ENCODE assay signal across 23 cellular contexts in the genomic region with DNA sequence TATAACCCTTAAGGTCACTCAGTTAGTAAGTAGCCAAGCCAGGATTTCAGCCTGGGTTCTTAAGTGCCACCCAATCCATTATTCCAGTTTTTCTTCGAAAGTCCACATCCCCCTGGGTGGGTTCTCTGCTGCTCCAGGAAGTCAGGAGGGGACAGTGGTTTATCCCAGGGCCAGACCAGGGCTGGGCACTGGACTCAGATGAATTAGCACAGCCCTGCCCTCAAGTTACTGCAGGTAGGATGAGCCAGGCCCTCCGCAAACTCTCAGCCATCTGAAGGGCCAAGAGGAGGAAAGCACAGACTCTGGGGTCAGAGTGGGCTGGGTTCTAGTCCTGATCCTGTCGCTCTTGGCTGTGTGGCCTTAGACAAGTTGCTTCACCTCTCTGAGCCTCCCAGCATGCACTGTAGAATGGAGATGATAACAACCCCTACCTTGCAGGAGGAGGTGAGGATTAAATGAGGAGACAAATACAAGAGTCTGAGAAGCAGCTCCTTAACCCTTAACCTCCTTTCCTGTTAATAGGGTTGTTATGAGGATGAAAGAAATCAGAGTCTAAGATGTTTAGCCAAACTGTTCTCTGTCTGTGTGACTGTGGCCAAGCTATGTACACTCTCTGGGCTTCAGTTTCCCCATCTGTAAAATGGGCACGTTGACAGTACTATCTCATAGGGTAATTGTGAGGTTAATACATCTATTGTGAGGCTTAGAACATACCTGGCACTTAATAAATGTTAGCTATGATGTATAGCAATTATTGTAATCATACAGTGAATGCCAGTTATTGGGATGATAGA.
"Had no signal": no experiment of that assay in that cellular context is flagged by ENCODE, and none has a peak within 500 bp of the region (broad histone marks: within the 10 kb centered on the region; RNA-seq: fewer than 3 reads in every experiment).

No MANE protein-coding gene starts in this region.

- H3K4me1 Mint-ChIP-seq: naive thymus-derived CD8-positive, alpha-beta T cell; stimulated activated memory B cell treated with anti-CD40 and anti-IgM and Interleukin-4, amounts not matched to agents 10 μg/mL and 1 μg/mL and 100 μg/mL, for 72 hours had no signal

- ATAC-seq: left lobe of liver; mucosa of descending colon; naive thymus-derived CD8-positive, alpha-beta T cell; right cardiac atrium; stimulated activated memory B cell treated with anti-CD40 and anti-IgM and Interleukin-4, amounts not matched to agents 10 μg/mL and 1 μg/mL and 100 μg/mL, for 72 hours had no signal

- H3K36me3 ChIP-seq: ovary, spleen, tibial artery, upper lobe of left lung, uterus had no signal

- H3K9me3 ChIP-seq: mucosa of descending colon, ovary, spleen, tibial artery, upper lobe of left lung, uterus had no signal

- H3K36me3 Mint-ChIP-seq: naive thymus-derived CD8-positive, alpha-beta T cell; stimulated activated memory B cell treated with anti-CD40 and anti-IgM and Interleukin-4, amounts not matched to agents 10 μg/mL and 1 μg/mL and 100 μg/mL, for 72 hours had no signal

- H3K4me1 ChIP-seq: spleen, uterus had no signal

- H3K27ac Mint-ChIP-seq: naive thymus-derived CD8-positive, alpha-beta T cell; progenitor cell of endocrine pancreas; stimulated activated memory B cell treated with anti-CD40 and anti-IgM and Interleukin-4, amounts not matched to agents 10 μg/mL and 1 μg/mL and 100 μg/mL, for 72 hours; stimulated activated naive CD8-positive, alpha-beta T cell treated with anti-CD3 and anti-CD28 coated beads, Interleukin-15, Interleukin-2, amounts not matched to agents 100 ng/mL and 50 ng/mL, for 24 hours had no signal

- H3K9me3 Mint-ChIP-seq: naive thymus-derived CD8-positive, alpha-beta T cell; stimulated activated memory B cell treated with anti-CD40 and anti-IgM and Interleukin-4, amounts not matched to agents 10 μg/mL and 1 μg/mL and 100 μg/mL, for 72 hours; stimulated activated naive CD8-positive, alpha-beta T cell treated with anti-CD3 and anti-CD28 coated beads, Interleukin-15, Interleukin-2, amounts not matched to agents 100 ng/mL and 50 ng/mL, for 24 hours had no signal

- H3K27ac ChIP-seq: dorsolateral prefrontal cortex, ovary, spleen, tibial artery, upper lobe of left lung, uterus had no signal

- H3K4me3 Mint-ChIP-seq: naive thymus-derived CD8-positive, alpha-beta T cell; stimulated activated memory B cell treated with anti-CD40 and anti-IgM and Interleukin-4, amounts not matched to agents 10 μg/mL and 1 μg/mL and 100 μg/mL, for 72 hours; stimulated activated naive CD8-positive, alpha-beta T cell treated with anti-CD3 and anti-CD28 coated beads, Interleukin-15, Interleukin-2, amounts not matched to agents 100 ng/mL and 50 ng/mL, for 24 hours had no signal

- DNase-seq: cortex of kidney; effector CD8-positive, alpha-beta T cell; foreskin melanocyte; hippocampal formation; kidney glomerular epithelial cell; mammary epithelial cell; naive thymus-derived CD8-positive, alpha-beta T cell; nucleus accumbens; ovary; spleen; stimulated activated CD4-positive, alpha-beta T cell treated with anti-CD3 and anti-CD28 coated beads, Interleukin-15, amount 100 ng/mL, for 24 hours; stimulated activated CD4-positive, alpha-beta T cell treated with anti-CD3 and anti-CD28 coated beads, Interleukin-1b, Interleukin-23, amount 100 ng/mL, for 48 hours; stimulated activated CD4-positive, alpha-beta T cell treated with anti-CD3 and anti-CD28 coated beads, Interleukin-4, amount 100 ng/mL, for 24 hours; upper lobe of left lung had no signal

- H3K4me3 ChIP-seq: dorsolateral prefrontal cortex, mucosa of descending colon, ovary, spleen, tibial artery, upper lobe of left lung, uterus had no signal
